ENCODE assay signal across 8 cellular contexts in genomic region chr3:48428863-48429415, GRCh38.
DNase-seq lines count a peak whose midpoint lies in the region; ATAC-seq and TF ChIP-seq lines count a peak whose summit lies in the region.

No MANE protein-coding gene starts in this region.

- TF ChIP-seq CTCF in NB4 (IDR thresholded peaks at IDR 0.05; ENCODE audit: low read depth, low read length) (no peak), cardiac fibroblast (IDR thresholded peaks at IDR 0.05; ENCODE audit: low read depth, low read length) (no peak)

- ATAC-seq in activated CD4-positive, CD25-positive, alpha-beta regulatory T cell treated with anti-CD3 and anti-CD28 coated beads, Interleukin-2, amount 50 U/mL, for 24 hours = peak; percentile 57 to 61
- ATAC-seq in stimulated activated naive CD8-positive, alpha-beta T cell treated with anti-CD3 and anti-CD28 coated beads, Interleukin-15, Interleukin-2, amounts not matched to agents 100 U/mL and 50 U/mL, for 24 hours = peak; percentile 31
- ATAC-seq in HG02884 (IDR thresholded peaks at IDR 0.05; ENCODE audit: unreplicated experiment) = no peak
- no peak for ATAC-seq in HG03342 (IDR thresholded peaks at IDR 0.05; ENCODE audit: unreplicated experiment)

- H3K4me3 ChIP-seq in NB4 (ENCODE audit: low read depth, low read length) = peak overlapping the region; percentile 40
- H3K4me3 ChIP-seq in cardiac fibroblast (replicated peaks in 1 of 2; ENCODE audit: low read depth in 2 of 2, low read length in 2 of 2) = peak overlapping the region; percentile 63 to 66

- DNase-seq in activated CD4-positive, CD25-positive, alpha-beta regulatory T cell (lab: John Stamatoyannopoulos, UW) = no peak
- DNase-seq in NB4 (ENCODE audit: low read depth) = no peak
- peak; percentile 19 to 28 for DNase-seq in cardiac fibroblast (ENCODE audit: low read depth in 2 of 2)
- peak; percentile 46 for DNase-seq in kidney tubule cell (ENCODE audit: low spot score)
- peak; percentile 49 for DNase-seq in stimulated activated naive CD8-positive, alpha-beta T cell treated with anti-CD3 and anti-CD28 coated beads, Interleukin-15, Interleukin-2, amounts not matched to agents 100 U/mL and 50 U/mL, for 24 hours

- TF ChIP-seq POLR2A in NB4 (IDR thresholded peaks at IDR 0.05; ENCODE audit: extremely low read depth, insufficient read length) = no peak

Comparison
In these comparisons a context has a peak if more than half of its experiments do, and no peak if none do; other contexts are left out.
1. ATAC-seq: peak in activated CD4-positive, CD25-positive, alpha-beta regulatory T cell treated with anti-CD3 and anti-CD28 coated beads, Interleukin-2, amount 50 U/mL, for 24 hours (2 of 2) and stimulated activated naive CD8-positive, alpha-beta T cell treated with anti-CD3 and anti-CD28 coated beads, Interleukin-15, Interleukin-2, amounts not matched to agents 100 U/mL and 50 U/mL, for 24 hours (single experiment); none in HG02884 (single experiment) and HG03342 (single experiment).
2. DNase-seq: peak in cardiac fibroblast (2 of 2), kidney tubule cell (single experiment) and stimulated activated naive CD8-positive, alpha-beta T cell treated with anti-CD3 and anti-CD28 coated beads, Interleukin-15, Interleukin-2, amounts not matched to agents 100 U/mL and 50 U/mL, for 24 hours (single experiment); none in activated CD4-positive, CD25-positive, alpha-beta regulatory T cell (0 of 4) and NB4 (single experiment).